ENCODE assay signal across 8 cellular contexts in the genomic region with DNA sequence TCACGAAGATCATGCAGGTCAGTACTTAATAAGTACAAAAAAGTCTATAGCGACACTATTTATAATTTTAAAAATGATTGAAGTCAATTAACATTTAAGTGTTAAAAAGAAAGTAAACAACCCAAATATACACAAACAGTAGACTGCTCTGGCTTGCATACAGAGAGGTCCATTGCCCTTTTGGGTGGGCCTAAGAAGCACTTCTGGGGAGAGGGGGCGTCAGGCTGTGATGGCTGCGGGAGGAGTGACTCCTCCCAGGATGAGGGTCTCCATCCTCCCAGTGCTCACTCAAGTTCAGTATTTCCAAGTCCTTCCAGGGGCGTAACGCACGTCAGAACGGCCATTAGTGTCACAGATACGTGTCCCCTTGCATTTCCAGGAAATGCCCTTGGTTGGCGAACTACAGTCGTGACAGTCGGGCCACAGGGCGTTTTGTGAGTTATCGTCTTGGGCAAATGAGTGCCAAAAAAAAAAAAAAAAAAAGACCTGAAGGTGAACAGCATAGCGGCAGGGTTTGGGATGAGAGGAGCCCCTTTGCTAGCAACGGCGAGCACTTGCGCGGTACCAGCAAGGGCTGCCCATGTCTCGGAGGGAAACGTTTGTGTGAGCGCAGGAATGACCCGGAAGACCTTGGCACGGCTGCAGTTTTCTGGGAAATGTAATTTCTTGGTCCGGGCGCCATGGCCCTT. TPM values are rescaled to one million over a fixed set of nuclear protein-coding genes. Genes with fewer than 3 reads are reported as not detected.
DNase-seq lines count a peak whose midpoint lies in the region; ATAC-seq and TF ChIP-seq lines count a peak whose summit lies in the region.

A gene with protein sequence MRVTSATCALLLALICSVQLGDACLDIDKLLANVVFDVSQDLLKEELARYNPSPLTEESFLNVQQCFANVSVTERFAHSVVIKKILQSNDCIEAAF (minus strand): TSS at position 463 of the 689 bp plus-strand sequence. CDS start 82,596 bp downstream, outside the sequence.

- H3K27ac ChIP-seq in aorta (ENCODE audit: low read depth in 1 of 2, low read length in 2 of 2) = peak within 1 kb of the TSS; percentile 78 to 93

- H3K9me3 ChIP-seq in aorta (ENCODE audit: control insufficient read depth, low read length) = peaks cover 6% of the 10 kb centered on the region

- H3K27ac Mint-ChIP-seq in nephron progenitor cell = peak within 1 kb of the TSS; percentile 98

- DNase-seq in CMK (ENCODE audit: low read depth) = peak; percentile 67
- DNase-seq in NCI-H524 (lab: John Stamatoyannopoulos, UW) = peak; percentile 89 to 91
- DNase-seq in activated CD8-positive, alpha-beta memory T cell treated with anti-CD3 and anti-CD28 coated beads for 48 hours (ENCODE audit: low read depth in 2 of 3, low spot score in 2 of 3) = peak in 2 of 3 experiments; percentile 23 to 35
- no peak for DNase-seq in fibroblast of mammary gland (ENCODE audit: low read depth)
- no peak for DNase-seq in nephron progenitor cell
- no peak for DNase-seq in aorta

- peaks cover 0 to 3% of the 10 kb centered on the region in 2 donors for H3K4me1 ChIP-seq in aorta (ENCODE audit: control insufficient read depth in 1 of 2, insufficient read depth in 2 of 2, low read length in 2 of 2)

- peak within 1 kb of the TSS; percentile 76 for H3K4me3 ChIP-seq in fibroblast of mammary gland (ENCODE audit: control insufficient read depth, low read depth, low read length)
- H3K4me3 ChIP-seq in aorta (ENCODE audit: low read length in 2 of 2) = peak within 1 kb of the TSS; percentile 24 to 76

- peaks cover 54% of the 10 kb centered on the region for H3K36me3 Mint-ChIP-seq in nephron progenitor cell (ENCODE audit: low read depth)

- H3K27me3 ChIP-seq in aorta (ENCODE audit: control insufficient read depth in 1 of 2, insufficient read depth in 2 of 2, low read length in 1 of 2) = no peaks in the 10 kb centered on the region

- peaks cover 34% of the 10 kb centered on the region for H3K27me3 Mint-ChIP-seq in nephron progenitor cell (ENCODE audit: low read depth, poor library complexity)

- no peak for TF ChIP-seq CTCF in fibroblast of mammary gland (conservative IDR thresholded peaks at IDR 0.05; ENCODE audit: control insufficient read depth, insufficient read depth, low read depth, low read length)
- no peak for TF ChIP-seq CTCF in nephron progenitor cell (IDR thresholded peaks at IDR 0.05)

- peak within 1 kb of the TSS; percentile 94 for H3K4me3 Mint-ChIP-seq in nephron progenitor cell

- peaks cover 75% of the 10 kb centered on the region for H3K9me3 Mint-ChIP-seq in nephron progenitor cell

- ATAC-seq in GM19372 (IDR thresholded peaks at IDR 0.05; ENCODE audit: low read depth, unreplicated experiment) (peak; percentile 50), HG03442 (IDR thresholded peaks at IDR 0.05; ENCODE audit: unreplicated experiment) (peak; percentile 42), aorta (ENCODE audit: low FRiP score) (peak; percentile 87)

- H3K4me1 Mint-ChIP-seq in nephron progenitor cell = peaks cover 27% of the 10 kb centered on the region

- intact Hi-C loops in aorta (cut with DNase I) = loop anchor here (2.0 to 5.0 kb wide), 3 partner anchors 55 to 95 kb away; a partner anchor contains a TSS

- H3K36me3 ChIP-seq in aorta (ENCODE audit: control insufficient read depth in 1 of 2, insufficient read depth in 2 of 2, low read length in 1 of 2) = peaks cover 0 to 5% of the 10 kb centered on the region in 2 donors

- WGBS in aorta, 2 donors = 5 to 6% methylated on average over 26 of the region's 26 CpGs

RNA-seq across cellular contexts. Expression of the gene that starts here (rescaled TPM):
- 1 to 10 TPM in 1 of 2 donors, under 1 TPM in 1; 0.75 to 2.2 TPM for total RNA-seq in aorta
- not detected for polyA plus RNA-seq in aorta

Comparison
In these comparisons a context has a peak if more than half of its experiments do, and no peak if none do; other contexts are left out.
1. DNase-seq: peak in CMK (single experiment), NCI-H524 (2 of 2) and activated CD8-positive, alpha-beta memory T cell treated with anti-CD3 and anti-CD28 coated beads for 48 hours (2 of 3); none in fibroblast of mammary gland (single experiment), nephron progenitor cell (single experiment) and aorta (0 of 2).
2. Peak in every context shown above with its lines, with median percentiles within 50 percentile points of each other: ATAC-seq.